In genomic region chr10:91227576-91227975, GRCh38 we compare ENCODE assay signal across 18 cellular contexts.
"Had no signal": no experiment of that assay in that cellular context is flagged by ENCODE, and none has a peak within 500 bp of the region (broad histone marks: within the 10 kb centered on the region; RNA-seq: fewer than 3 reads in every experiment).

No MANE protein-coding gene starts in this region.

- H3K27me3 ChIP-seq: brain microvascular endothelial cell, gastrocnemius medialis, left lung, tibial artery had no signal

- H3K36me3 ChIP-seq: brain microvascular endothelial cell, left lung had no signal

- ATAC-seq: esophagus mucosa, gastrocnemius medialis, left lung, SK-N-SH treated with all-trans-retinoic acid at 6 μM for 48 hours, T-cell had no signal

- H3K9me3 Mint-ChIP-seq: neural crest cell, T-cell had no signal

- H3K9me3 ChIP-seq: gastrocnemius medialis, left lung, tibial artery had no signal

- H3K27ac Mint-ChIP-seq: progenitor cell of endocrine pancreas, T-cell had no signal

- H3K4me1 Mint-ChIP-seq: neural crest cell had no signal

- H3K27me3 Mint-ChIP-seq: progenitor cell of endocrine pancreas, T-cell had no signal

- H3K4me3 Mint-ChIP-seq: neural crest cell, T-cell had no signal

- H3K4me3 ChIP-seq: coronary artery, gastrocnemius medialis, left lung, tibial artery had no signal

- H3K27ac ChIP-seq: brain microvascular endothelial cell, coronary artery, gastrocnemius medialis, left lung, tibial artery had no signal

- DNase-seq: activated CD4-positive, alpha-beta T cell treated with anti-CD3 and anti-CD28 coated beads, Interleukin-2, amount 50 U/mL, for 48 hours; activated gamma-delta T cell treated with Interleukin-2 at 50 U/mL for 16 hours; activated T-cell treated with anti-CD3 and anti-CD28 coated beads, Interleukin-2, amount 50 U/mL, for 48 hours; anterior cingulate cortex; brain microvascular endothelial cell; gastrocnemius medialis; head of caudate nucleus; left lung; midbrain; stimulated activated naive CD4-positive, alpha-beta T cell; substantia nigra; T-cell; tibial artery had no signal
